12 cellular contexts compared by ENCODE assay signal in genomic region chr9:112771359-112772214, GRCh38. TPM values are rescaled to one million over a fixed set of nuclear protein-coding genes. Genes with fewer than 3 reads are reported as not detected.
A peak's percentile ranks its signal among the peaks of the same experiment; 100 is the strongest.
DNase-seq lines count a peak whose midpoint lies in the region; ATAC-seq, FAIRE-seq and TF ChIP-seq lines count a peak whose summit lies in the region.
"Had no signal": no experiment of that assay in that cellular context is flagged by ENCODE, and none has a peak within 500 bp of the region (broad histone marks: within the 10 kb centered on the region; RNA-seq: fewer than 3 reads in every experiment).

No MANE protein-coding gene starts in this region.

- no peak overlapping the region for H3K14ac ChIP-seq in H1 (ENCODE audit: insufficient read length)

- no peak overlapping the region for H2AK5ac ChIP-seq in H1 (ENCODE audit: low read depth, low read length)

- H2BK20ac ChIP-seq in H1 (ENCODE audit: low read length): no peak overlapping the region

- no peak for FAIRE-seq in H1 (lab: Jason Lieb, UNC)

- no peak overlapping the region for H2BK15ac ChIP-seq in H1 (ENCODE audit: low read length)

- 0 out of 2 replicates have a peak, but pooled peaks cover 2% of the 10 kb centered on the region for H3K79me1 ChIP-seq in H1 (ENCODE audit: low read depth, low read length)

- no peaks in the 10 kb centered on the region for H3K23me2 ChIP-seq in H1 (ENCODE audit: low read depth, low read length)

- H3K4ac ChIP-seq in H1 (replicated peaks; ENCODE audit: insufficient read length, low read depth, low read length): no peak overlapping the region

- H2BK120ac ChIP-seq in H1 (replicated peaks; ENCODE audit: low read depth, low read length): no peak overlapping the region

- 0 out of 4 replicates have a peak overlapping the region, but pooled peaks of 1 of the 2 experiments have one; percentile 21 for H3K4me2 ChIP-seq in H1 (ENCODE audit: insufficient read depth in 1 of 2, low read depth in 2 of 2, low read length in 2 of 2)

- no peaks in the 10 kb centered on the region for H4K20me1 ChIP-seq in H1 (replicated peaks in 1 of 2; ENCODE audit: control insufficient read depth in 1 of 2, insufficient read depth in 2 of 2, low read length in 2 of 2)

- intact Hi-C loops in ovary (cut with DNase I): no loop called here
- intact Hi-C loops in psoas muscle (cut with DNase I): no loop called here

- H3K27ac ChIP-seq in H1 (ENCODE audit: low read depth, low read length) (no peak overlapping the region), ovary (no peak overlapping the region), psoas muscle (no peak overlapping the region)
- H3K27ac ChIP-seq: uterus had no signal

- peak; percentile 39 for ATAC-seq in GM18498 (IDR thresholded peaks at IDR 0.05; ENCODE audit: unreplicated experiment)
- no peak for ATAC-seq in HG03457 (IDR thresholded peaks at IDR 0.05; ENCODE audit: unreplicated experiment)
- ATAC-seq in psoas muscle: no peak

- TF ChIP-seq CTCF in H1 (IDR thresholded peaks at IDR 0.05; ENCODE audit: control extremely low read depth in 1 of 3, insufficient read depth in 1 of 3, low read depth in 1 of 3, low read length in 3 of 3) (no peak), ovary (IDR thresholded peaks at IDR 0.05) (no peak), psoas muscle (IDR thresholded peaks at IDR 0.05) (no peak)

- H3K9me3 ChIP-seq in H1 (ENCODE audit: insufficient read depth in 2 of 2, low read depth in 1 of 2, low read length in 1 of 2) (peaks cover 0 to 1% of the 10 kb centered on the region in 2 experiments; a peak in 1 of 4 replicates), ovary (no peaks in the 10 kb centered on the region), psoas muscle (no peaks in the 10 kb centered on the region)
- H3K9me3 ChIP-seq: uterus had no signal

- no peak overlapping the region for H2AFZ ChIP-seq in H1 (ENCODE audit: low read length)

- H3K9ac ChIP-seq in H1 (replicated peaks in 1 of 4; ENCODE audit: extremely low read depth in 1 of 4, low read depth in 3 of 4, low read length in 3 of 4): no peak overlapping the region

- H2BK5ac ChIP-seq in H1 (ENCODE audit: low read depth, low read length): no peak overlapping the region

- CTCF ChIA-PET in H1 (lab: Charles Lee; ENCODE audit: partially characterized antibody): interaction anchor here (2.6 kb wide), 1 partner anchor 12 kb away, joined by 9 read pairs; no protein-coding TSS in a partner anchor

- H3K56ac ChIP-seq in H1 (replicated peaks; ENCODE audit: insufficient read length, low read depth, low read length): no peak overlapping the region

- TF ChIP-seq EP300 in H1 (IDR thresholded peaks at IDR 0.05; ENCODE audit: borderline replicate concordance in 1 of 2, low read depth in 2 of 2, low read length in 2 of 2) (no peak), ovary (IDR thresholded peaks at IDR 0.05) (no peak)

- H3K23ac ChIP-seq in H1 (ENCODE audit: insufficient read length): no peak overlapping the region

- H3K4me1 ChIP-seq in H1 (replicated peaks in 1 of 4; ENCODE audit: control insufficient read depth in 3 of 4, insufficient read depth in 4 of 4, low read length in 3 of 4) (peaks cover 0 to 8% (median 5%) of the 10 kb centered on the region in 4 experiments; a peak in 6 of 7 replicates), ovary (ENCODE audit: insufficient read depth) (peaks cover 3% of the 10 kb centered on the region), psoas muscle (no peaks in the 10 kb centered on the region)
- H3K4me1 ChIP-seq: uterus had no signal

- TF ChIP-seq POLR2A in H1 (IDR thresholded peaks at IDR 0.05; ENCODE audit: control extremely low read depth in 1 of 2, low read depth in 2 of 2, low read length in 2 of 2): no peak
- TF ChIP-seq POLR2A in ovary (IDR thresholded peaks at IDR 0.05): no peak

- H4K5ac ChIP-seq in H1 (ENCODE audit: insufficient read length, low read depth, low read length): no peak overlapping the region

- POLR2A ChIA-PET in H1 (lab: Charles Lee; ENCODE audit: partially characterized antibody): interaction anchor here (1.5 kb wide), 1 partner anchor 9 kb away, joined by 5 read pairs; no protein-coding TSS in a partner anchor

- H3K27me3 ChIP-seq in H1 (replicated peaks in 1 of 4; ENCODE audit: control insufficient read depth in 3 of 4, extremely low read depth in 1 of 4, insufficient read depth in 3 of 4, low read length in 3 of 4) (no peaks in the 10 kb centered on the region), ovary (no peaks in the 10 kb centered on the region), psoas muscle (ENCODE audit: insufficient read depth in 3 of 3, low read length in 2 of 3) (no peaks in the 10 kb centered on the region)
- H3K27me3 ChIP-seq: uterus had no signal

- H4K91ac ChIP-seq in H1 (replicated peaks; ENCODE audit: insufficient read length, low read length): no peak overlapping the region

- no peak overlapping the region; the same call in 1 of the 2 replicates for H2BK12ac ChIP-seq in H1 (ENCODE audit: low read depth, low read length)

- H3K18ac ChIP-seq in H1 (ENCODE audit: extremely low read depth, low read length): no peak overlapping the region

- no peak overlapping the region for H3K4me3 ChIP-seq in H1 (ENCODE audit: extremely low read depth in 1 of 4, insufficient read depth in 2 of 4, low read depth in 3 of 4, low read length in 4 of 4)
- no peak overlapping the region for H3K4me3 ChIP-seq in ovary
- H3K4me3 ChIP-seq in psoas muscle: no peak overlapping the region
- H3K4me3 ChIP-seq: uterus had no signal

- no peak overlapping the region for H4K8ac ChIP-seq in H1 (ENCODE audit: extremely low read depth, insufficient read depth, low read length)

- DNase-seq in Ammon's horn (ENCODE audit: low spot score) (peak; percentile 41), MV-4-11 (lab: John Stamatoyannopoulos, UW) (peak; percentile 57), H1 (ENCODE audit: low read depth in 1 of 2, low spot score in 2 of 2) (no peak), ovary (no peak), DMS79 (lab: John Stamatoyannopoulos, UW) (no peak), psoas muscle (no peak)
- DNase-seq: dermis blood vessel endothelial cell, mammary epithelial cell, NCI-H526 treated with DMSO at 0.1 percent for 48 hours, uterus had no signal

- TF ChIP-seq RAD21 in H1 (IDR thresholded peaks at IDR 0.05 in 1 of 2, conservative IDR thresholded peaks at IDR 0.05 in 1 of 2; ENCODE audit: low read depth in 2 of 2, low read length in 2 of 2): no peak

- H3K36me3 ChIP-seq in H1 (ENCODE audit: control insufficient read depth in 2 of 4, insufficient read depth in 4 of 4, low read length in 3 of 4) (no peaks in the 10 kb centered on the region), ovary (no peaks in the 10 kb centered on the region), psoas muscle (ENCODE audit: insufficient read depth in 1 of 2, low read depth in 1 of 2) (no peaks in the 10 kb centered on the region)
- H3K36me3 ChIP-seq: uterus had no signal

- no peaks in the 10 kb centered on the region for H3K79me2 ChIP-seq in H1 (ENCODE audit: control insufficient read depth in 1 of 2, insufficient read depth in 2 of 2, low read length in 2 of 2)

- WGBS in H1 (ENCODE audit: extremely low coverage in 1 of 2, insufficient coverage in 1 of 2, insufficient read length in 1 of 2, insufficient replicate concordance in 2 of 2, low coverage in 1 of 2, low lambda C conversion rate in 2 of 2, missing lambda C conversion rate in 1 of 2), 2 experiments: 75% methylated on average over 8 of the region's 8 CpGs; no CpG with 5 or more reads in 1 of the 2 experiments
- 69 to 74% (median 74%) methylated on average over 8 of the region's 8 CpGs for WGBS in ovary, 3 donors
- 69 to 75% (median 71%) methylated on average over 8 of the region's 8 CpGs for WGBS in psoas muscle, 3 donors

TF ChIP-seq in H1, 55 proteins besides CTCF, POLR2A, EP300 and RAD21:
- TF ChIP-seq SRF (IDR thresholded peaks at IDR 0.05; ENCODE audit: low read depth, low read length) (peak; percentile 59; the same call in 1 of the 2 replicates), FOSL1 (IDR thresholded peaks at IDR 0.05; ENCODE audit: insufficient read depth, low read depth, low read length) (no peak), MAX (IDR thresholded peaks at IDR 0.05) (no peak), HDAC2 (IDR thresholded peaks at IDR 0.05; ENCODE audit: borderline replicate concordance in 1 of 2, low read depth in 2 of 2, low read length in 2 of 2) (no peak), ZNF274 (IDR thresholded peaks at IDR 0.05; ENCODE audit: borderline replicate concordance, extremely low read depth, low read length) (no peak)

RNA-seq across cellular contexts. Expression of gene SNX30, which starts 21.0 kb away (rescaled TPM):
- 11.6 and 12.2 TPM in 2 replicates for total RNA-seq in H1 (2021; fragmentation: NEBNext Ultra II Directional; extraction: Animal tissue kit (Norgen Biotek cat#: 25700))
- polyA plus RNA-seq in H1 (2011; rRNA removed) (4.0 and 4.3 TPM in 2 replicates), ovary (1 to 10 TPM; 4.3 to 9.5 TPM), psoas muscle (1 to 10 TPM in 2 of 3 donors, under 1 TPM in 1; 0.55 to 1.4 (median 1.3) TPM)
- 5.2 TPM for polyA plus RNA-seq in H1 (2011; cell fraction: cytosol; rRNA removed)
- polyA plus RNA-seq in H1 (2011; cell fraction: nucleus; rRNA removed): 4.5 TPM
- 5.6 to 8.1 TPM (median 6.8 TPM) in 4 replicates for polyA plus RNA-seq in H1 (2012, experiment 1 of 2)
- polyA plus RNA-seq in H1 (2012, experiment 2 of 2): 0.41 TPM
- polyA plus RNA-seq in H1 (2013, experiment 1 of 2): 5.0 TPM
- polyA plus RNA-seq in H1 (2013, experiment 2 of 2): 4.6 TPM
- 12.8 and 15.9 TPM in 2 replicates for polyA minus RNA-seq in H1 (2011; rRNA and poly(A)+ RNA removed)
- 9.5 TPM for polyA minus RNA-seq in H1 (2011; cell fraction: cytosol; rRNA and poly(A)+ RNA removed)
- polyA minus RNA-seq in H1 (2011; cell fraction: nucleus; rRNA and poly(A)+ RNA removed): 8.9 TPM
- total RNA-seq in ovary (10 to 100 TPM in 2 of 7 donors, 1 to 10 TPM in 5; 7.4 to 11.8 (median 8.8) TPM), psoas muscle (1 to 10 TPM; 1.6 to 2.8 (median 2.3) TPM)

RNA-seq across cellular contexts. Expression of gene INIP, which starts 53.7 kb away (rescaled TPM):
- 16.4 and 18.3 TPM in 2 replicates for total RNA-seq in H1 (2021; fragmentation: NEBNext Ultra II Directional; extraction: Animal tissue kit (Norgen Biotek cat#: 25700))
- polyA plus RNA-seq in H1 (2011; rRNA removed): 4.6 and 10.7 TPM in 2 replicates
- polyA plus RNA-seq in H1 (2011; cell fraction: cytosol; rRNA removed): 12.0 TPM
- 3.5 TPM for polyA plus RNA-seq in H1 (2011; cell fraction: nucleus; rRNA removed)
- polyA plus RNA-seq in H1 (2012, experiment 1 of 2): 11.9 to 20.1 TPM (median 13.9 TPM) in 4 replicates
- polyA plus RNA-seq in H1 (2012, experiment 2 of 2): 4.3 TPM
- polyA plus RNA-seq in H1 (2013, experiment 1 of 2): 8.8 TPM
- polyA plus RNA-seq in H1 (2013, experiment 2 of 2): 10.3 TPM
- polyA minus RNA-seq in H1 (2011; rRNA and poly(A)+ RNA removed): 12.0 and 14.2 TPM in 2 replicates
- 7.2 TPM for polyA minus RNA-seq in H1 (2011; cell fraction: cytosol; rRNA and poly(A)+ RNA removed)
- polyA minus RNA-seq in H1 (2011; cell fraction: nucleus; rRNA and poly(A)+ RNA removed): 7.4 TPM
- 10 to 100 TPM in 6 of 7 donors, 1 to 10 TPM in 1; 7.4 to 26.3 (median 21.5) TPM for total RNA-seq in ovary
- polyA plus RNA-seq in ovary: 10 to 100 TPM in 1 of 2 donors, 1 to 10 TPM in 1; 7.4 to 19.4 TPM
- total RNA-seq in psoas muscle: 10 to 100 TPM in 1 of 4 donors, 1 to 10 TPM in 3; 8.1 to 10.2 (median 9.0) TPM
- polyA plus RNA-seq in psoas muscle: 10 to 100 TPM in 2 of 3 donors, 1 to 10 TPM in 1; 3.7 to 17.2 (median 11.1) TPM

Comparison
In these comparisons a context has a peak if more than half of its experiments do, and no peak if none do; other contexts are left out.
1. DNase-seq: peak in Ammon's horn (single experiment) and MV-4-11 (single experiment); none in H1 (0 of 2), ovary (0 of 5), DMS79 (single experiment) and psoas muscle (0 of 2).